In genomic region chr1:28642847-28643635, GRCh38 we compare ENCODE assay signal across 8 cellular contexts. TPM values are rescaled to one million over a fixed set of nuclear protein-coding genes. Genes with fewer than 3 reads are reported as not detected.
DNase-seq lines count a peak whose midpoint lies in the region; ATAC-seq and TF ChIP-seq lines count a peak whose summit lies in the region.

TSS of gene TAF12 (minus strand) at chr1:28643067. CDS start at chr1:28622081, 20,986 bp downstream.

- no peaks in the 10 kb centered on the region for H3K9me3 Mint-ChIP-seq in IgD-negative memory B cell

- H3K27me3 Mint-ChIP-seq in IgD-negative memory B cell: no peaks in the 10 kb centered on the region

- H3K36me3 Mint-ChIP-seq in IgD-negative memory B cell: no peaks in the 10 kb centered on the region

- no peaks in the 10 kb centered on the region for H3K9me3 ChIP-seq in mucosa of stomach (ENCODE audit: control insufficient read depth, low read length)

- H3K9ac ChIP-seq in mucosa of stomach (ENCODE audit: low read length): peak within 1 kb of the TSS; percentile 93

- peaks cover 22 to 43% (median 30%) of the 10 kb centered on the region in 3 donors for H3K4me1 Mint-ChIP-seq in IgD-negative memory B cell

- H3K27me3 ChIP-seq in mucosa of stomach (ENCODE audit: control insufficient read depth, insufficient read depth, low read length): no peaks in the 10 kb centered on the region

- peak within 1 kb of the TSS; percentile 99 for H3K27ac Mint-ChIP-seq in IgD-negative memory B cell

- H3K36me3 ChIP-seq in mucosa of stomach (ENCODE audit: control insufficient read depth, insufficient read depth, low read length): no peaks in the 10 kb centered on the region

- TF ChIP-seq CTCF in epithelial cell of proximal tubule (conservative IDR thresholded peaks at IDR 0.05; ENCODE audit: low read depth, low read length): peak; percentile 35

- peak; percentile 72 for ATAC-seq in GM21528 (IDR thresholded peaks at IDR 0.05; ENCODE audit: low FRiP score, unreplicated experiment)

- peak; percentile 99 for DNase-seq in DMS153 (lab: John Stamatoyannopoulos, UW)
- peak; percentile 98 for DNase-seq in OCI-M1 (lab: John Stamatoyannopoulos, UW)
- peak; percentile 86 for DNase-seq in activated T-cell treated with anti-CD3 and anti-CD28 coated beads for 4 hours
- peak; percentile 78 for DNase-seq in epithelial cell of proximal tubule (ENCODE audit: low read depth)
- DNase-seq in stimulated activated CD8-positive, alpha-beta memory T cell treated with anti-CD3 and anti-CD28 coated beads, Interleukin-7, amount 100 ng/mL, for 1 hour (ENCODE audit: low read depth in 2 of 2): peak; percentile 80 to 84

- H3K4me1 ChIP-seq in mucosa of stomach (ENCODE audit: control insufficient read depth, insufficient read depth, low read length): peaks cover 24% of the 10 kb centered on the region

- H3K4me3 Mint-ChIP-seq in IgD-negative memory B cell: peak within 1 kb of the TSS; percentile 92 to 100 (median 98)

- H3K4me3 ChIP-seq in epithelial cell of proximal tubule (ENCODE audit: low read depth, low read length): peak within 1 kb of the TSS; percentile 87
- peak within 1 kb of the TSS; percentile 92 for H3K4me3 ChIP-seq in mucosa of stomach (ENCODE audit: low read length)

RNA-seq across cellular contexts. Expression of gene TAF12, which starts in this region (rescaled TPM):
- 37.5 TPM for polyA plus RNA-seq in IgD-negative memory B cell
- total RNA-seq in epithelial cell of proximal tubule: 18.6 and 22.4 TPM in 2 replicates

Comparison
In these comparisons a context has a peak if more than half of its experiments do, and no peak if none do; other contexts are left out.
1. Peak in every context shown above with its lines: DNase-seq, ATAC-seq and H3K4me3 ChIP-seq.